10 cellular contexts compared by ENCODE assay signal in the genomic region with DNA sequence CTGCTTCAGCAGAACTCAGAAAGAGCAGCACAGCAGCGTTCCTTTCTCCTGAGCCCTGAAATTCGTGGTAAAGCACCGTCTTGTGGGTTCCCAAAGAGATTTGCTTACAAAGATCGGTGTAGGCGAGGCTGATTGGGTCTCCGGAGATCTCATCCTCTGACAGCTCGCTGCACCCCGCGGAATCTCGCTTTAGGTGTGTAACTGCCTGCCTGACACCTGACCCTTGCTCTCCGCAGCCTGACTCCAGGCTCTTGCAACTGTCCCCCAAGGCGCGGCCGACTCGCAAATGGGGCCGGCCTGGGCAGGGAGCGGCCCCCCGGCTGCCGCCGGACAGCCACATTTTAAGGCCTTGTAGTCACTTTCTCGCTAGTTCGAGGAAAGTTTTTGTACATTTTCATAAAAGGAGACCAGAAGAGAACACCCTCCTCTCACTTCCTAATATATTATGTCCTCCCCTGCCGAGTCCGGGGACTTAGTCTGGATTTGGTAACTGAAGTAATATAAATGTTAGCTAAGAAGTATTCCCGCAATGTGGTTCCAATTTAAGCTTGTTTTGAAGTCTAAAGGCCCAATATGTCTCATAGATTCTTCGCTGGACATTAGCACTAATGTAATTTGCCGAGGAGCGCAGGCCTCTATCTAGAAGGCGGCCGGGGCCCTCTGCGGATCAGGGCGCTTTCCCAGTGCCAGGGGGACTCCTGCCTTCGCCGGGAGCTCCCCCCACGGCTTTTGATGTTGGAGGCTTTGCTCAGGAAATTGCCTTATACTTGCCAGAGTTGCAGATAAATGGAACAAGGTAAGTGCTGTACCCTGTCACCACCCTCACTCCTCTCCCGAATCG.
DNase-seq lines count a peak whose midpoint lies in the region; ATAC-seq, FAIRE-seq and TF ChIP-seq lines count a peak whose summit lies in the region.
"Had no signal": no experiment of that assay in that cellular context is flagged by ENCODE, and none has a peak within 500 bp of the region (broad histone marks: within the 10 kb centered on the region; RNA-seq: fewer than 3 reads in every experiment).

No MANE protein-coding gene starts in this region.

- H3K9ac ChIP-seq in GM12878 (ENCODE audit: control insufficient read depth, insufficient read depth, low read length) (no peak overlapping the region), iPS-20b (ENCODE audit: low read depth, low read length) (no peak overlapping the region), Karpas-422 (ENCODE audit: low read length) (no peak overlapping the region)

- TF ChIP-seq POLR2A in GM12878 (IDR thresholded peaks at IDR 0.05; ENCODE audit: low read depth, low read length), result no peak
- no peak for TF ChIP-seq POLR2A in sigmoid colon (IDR thresholded peaks at IDR 0.05)

- no peak overlapping the region for H3K27ac ChIP-seq in CD4-positive, alpha-beta T cell (ENCODE audit: low read depth, low read length)
- H3K27ac ChIP-seq in GM12878 (ENCODE audit: control insufficient read depth, insufficient read depth), result no peak overlapping the region
- no peak overlapping the region for H3K27ac ChIP-seq in iPS-20b (ENCODE audit: low read length)
- no peak overlapping the region for H3K27ac ChIP-seq in sigmoid colon
- no peak overlapping the region for H3K27ac ChIP-seq in Karpas-422 (ENCODE audit: low read length)

- POLR2A ChIA-PET in CD4-positive, alpha-beta T cell (lab: Charles Lee), result no interaction called here
- POLR2A ChIA-PET in GM12878 (lab: Charles Lee), result no interaction called here

- H3K9me3 Mint-ChIP-seq in CD4-positive, alpha-beta T cell, result no peaks in the 10 kb centered on the region

- peaks cover 52% of the 10 kb centered on the region for H3K27me3 ChIP-seq in CD4-positive, alpha-beta T cell (ENCODE audit: control insufficient read depth, insufficient read depth, low read length)
- H3K27me3 ChIP-seq in GM12878 (replicated peaks in 1 of 2; ENCODE audit: control insufficient read depth in 2 of 2, insufficient read depth in 2 of 2, low read length in 1 of 2), result peaks cover 1 to 25% of the 10 kb centered on the region in 2 experiments; a peak in 3 of 4 replicates
- peaks cover 63% of the 10 kb centered on the region for H3K27me3 ChIP-seq in iPS-20b (ENCODE audit: insufficient read depth, low read length)
- peaks cover 0 to 21% (median 0%) of the 10 kb centered on the region in 3 donors for H3K27me3 ChIP-seq in sigmoid colon
- H3K27me3 ChIP-seq in Karpas-422 (ENCODE audit: low read length), result no peaks in the 10 kb centered on the region

- in situ Hi-C loops in GM12878 (cut with MboI), result no loop called here

- H3K4me2 ChIP-seq in GM12878 (ENCODE audit: control insufficient read depth, insufficient read depth) (no peak overlapping the region), Karpas-422 (ENCODE audit: low read depth, low read length, poor library complexity, severe bottlenecking) (no peak overlapping the region)

- RAD21 ChIA-PET in GM12878 (lab: Charles Lee; ENCODE audit: unreplicated experiment), result no interaction called here

- TF ChIP-seq CTCF in CD4-positive, alpha-beta T cell (IDR thresholded peaks at IDR 0.05), result no peak
- TF ChIP-seq CTCF in GM12878 (IDR thresholded peaks at IDR 0.05 in 2 of 3, conservative IDR thresholded peaks at IDR 0.05 in 1 of 3; ENCODE audit: control insufficient read depth in 2 of 3, extremely low read depth in 1 of 3, insufficient read depth in 1 of 3, low read depth in 3 of 3, low read length in 3 of 3) (no peak), sigmoid colon (IDR thresholded peaks at IDR 0.05) (no peak)

- no peaks in the 10 kb centered on the region for H3K79me2 ChIP-seq in GM12878 (ENCODE audit: control insufficient read depth, insufficient read depth, low read length)
- no peaks in the 10 kb centered on the region for H3K79me2 ChIP-seq in Karpas-422 (ENCODE audit: low read length)

- H3K36me3 ChIP-seq in GM12878 (ENCODE audit: control insufficient read depth in 2 of 2, insufficient read depth in 2 of 2, low read length in 1 of 2) (no peaks in the 10 kb centered on the region), iPS-20b (ENCODE audit: insufficient read depth, low read depth, low read length) (no peaks in the 10 kb centered on the region), sigmoid colon (no peaks in the 10 kb centered on the region), Karpas-422 (ENCODE audit: insufficient read depth, low read length) (no peaks in the 10 kb centered on the region)

- no peak for DNase-seq in CD4-positive, alpha-beta T cell
- DNase-seq in GM12878 (ENCODE audit: low read depth, low spot score) (no peak), sigmoid colon (no peak), GM19240 (ENCODE audit: insufficient read length, low spot score) (no peak), SIG-M5 (lab: John Stamatoyannopoulos, UW) (no peak), EL (no peak), Karpas-422 (no peak)
- DNase-seq: NCI-H1048 had no signal

- H2AFZ ChIP-seq in GM12878 (ENCODE audit: control insufficient read depth, low read depth, low read length), result no peak overlapping the region
- no peak overlapping the region for H2AFZ ChIP-seq in Karpas-422 (ENCODE audit: low read length)

- no peaks in the 10 kb centered on the region for H3K9me3 ChIP-seq in CD4-positive, alpha-beta T cell (ENCODE audit: control insufficient read depth, low read length)
- H3K9me3 ChIP-seq in GM12878 (replicated peaks; ENCODE audit: control insufficient read depth, insufficient read depth, low read length) (no peaks in the 10 kb centered on the region), iPS-20b (ENCODE audit: insufficient read depth, low read depth, low read length) (no peaks in the 10 kb centered on the region), sigmoid colon (no peaks in the 10 kb centered on the region), Karpas-422 (ENCODE audit: low read length) (no peaks in the 10 kb centered on the region)

- no TSS peak for BruUV-seq in GM12878 (replicated peaks; lab: Mats Ljungman, UMichigan)

- no peaks in the 10 kb centered on the region for H3K36me3 Mint-ChIP-seq in CD4-positive, alpha-beta T cell (ENCODE audit: low read depth)

- peaks cover 15% of the 10 kb centered on the region for H3K4me1 Mint-ChIP-seq in CD4-positive, alpha-beta T cell (ENCODE audit: low read depth)

- no peak overlapping the region for H3K27ac Mint-ChIP-seq in CD4-positive, alpha-beta T cell

- H3K4me1 ChIP-seq in GM12878 (ENCODE audit: control insufficient read depth, insufficient read depth, low read length) (no peaks in the 10 kb centered on the region), iPS-20b (ENCODE audit: insufficient read depth, low read length) (peaks cover 21% of the 10 kb centered on the region; the same call in 1 of the 2 replicates), sigmoid colon (peaks cover 0 to 10% (median 7%) of the 10 kb centered on the region in 4 donors), Karpas-422 (ENCODE audit: low read length) (no peaks in the 10 kb centered on the region)

- no peaks in the 10 kb centered on the region for H3K9me2 ChIP-seq in Karpas-422 (replicated peaks; ENCODE audit: insufficient read depth, low read length)

- TF ChIP-seq RAD21 in GM12878 (IDR thresholded peaks at IDR 0.05; ENCODE audit: insufficient read depth, low read depth, low read length), result no peak

- 43% methylated on average over 37 of the region's 37 CpGs for WGBS in GM12878 (ENCODE audit: insufficient coverage, insufficient replicate concordance, low lambda C conversion rate, missing lambda C conversion rate)
- 41 to 69% methylated on average over 37 of the region's 37 CpGs for WGBS in sigmoid colon, 2 donors

- intact Hi-C loops in CD4-positive, alpha-beta T cell (cut with DNase I, micrococcal nuclease), result no loop called here
- intact Hi-C loops in GM12878 (cut with micrococcal nuclease; ENCODE audit: unreplicated experiment) (no loop called here), sigmoid colon (cut with DNase I) (no loop called here)

- no peak for TF ChIP-seq EP300 in GM12878 (IDR thresholded peaks at IDR 0.05; ENCODE audit: borderline replicate concordance in 1 of 2, control insufficient read depth in 1 of 2, low read depth in 2 of 2, low read length in 2 of 2)
- TF ChIP-seq EP300 in sigmoid colon (IDR thresholded peaks at IDR 0.05), result no peak

- ATAC-seq in CD4-positive, alpha-beta T cell (ENCODE audit: poor library complexity), result no peak
- no peak for ATAC-seq in GM12878

- no peak overlapping the region for H3K4me3 ChIP-seq in GM12878
- H3K4me3 ChIP-seq in iPS-20b (ENCODE audit: low read length), result peak overlapping the region; percentile 74; the same call in 1 of the 2 replicates
- H3K4me3 ChIP-seq in sigmoid colon, result peak overlapping the region in 3 of 4 donors; percentile 24 to 39 (median 36)
- H3K4me3 ChIP-seq in Karpas-422 (ENCODE audit: low read length), result no peak overlapping the region

- SMC1A ChIA-PET in GM12878 (lab: Charles Lee; ENCODE audit: uncharacterized antibody, unreplicated experiment), result interaction anchor here (0.7 to 0.9 kb wide), 3 partner anchors 43 to 176 kb away, joined by 3 read pairs; no protein-coding TSS in a partner anchor

- H3K4me3 Mint-ChIP-seq in CD4-positive, alpha-beta T cell, result peak overlapping the region; percentile 30

- H4K20me1 ChIP-seq in GM12878 (ENCODE audit: control insufficient read depth, insufficient read depth) (no peaks in the 10 kb centered on the region), Karpas-422 (ENCODE audit: insufficient read depth, low read depth, low read length) (no peaks in the 10 kb centered on the region)

- peaks cover 96% of the 10 kb centered on the region for H3K27me3 Mint-ChIP-seq in CD4-positive, alpha-beta T cell

- CTCF ChIA-PET in CD4-positive, alpha-beta T cell (lab: Charles Lee), result no interaction called here
- CTCF ChIA-PET in GM12878 (lab: Yijun Ruan, JAX), result interaction anchor here (0.6 to 1.0 kb wide), 2 partner anchors 9 to 130 kb away, joined by 3 read pairs; no protein-coding TSS in a partner anchor

- FAIRE-seq in GM12878 (lab: Jason Lieb, UNC), result no peak
- FAIRE-seq: H54 had no signal

TF ChIP-seq in GM12878, 131 proteins besides CTCF, POLR2A, EP300 and RAD21:
- TF ChIP-seq SREBF2 (IDR thresholded peaks at IDR 0.05; ENCODE audit: low read length), result no peak
- TF ChIP-seq SUZ12 (IDR thresholded peaks at IDR 0.05; ENCODE audit: unreplicated experiment), result peak; percentile 67
TF ChIP-seq in GM12878: peak in this region for 1.

Comparison
In these comparisons a context has a peak if more than half of its experiments do, and no peak if none do; other contexts are left out.
1. H3K4me3 ChIP-seq: peak in iPS-20b (single experiment) and sigmoid colon (3 of 4); none in GM12878 (single experiment) and Karpas-422 (single experiment).